1 cellular context compared by ENCODE assay signal in the genomic region with DNA sequence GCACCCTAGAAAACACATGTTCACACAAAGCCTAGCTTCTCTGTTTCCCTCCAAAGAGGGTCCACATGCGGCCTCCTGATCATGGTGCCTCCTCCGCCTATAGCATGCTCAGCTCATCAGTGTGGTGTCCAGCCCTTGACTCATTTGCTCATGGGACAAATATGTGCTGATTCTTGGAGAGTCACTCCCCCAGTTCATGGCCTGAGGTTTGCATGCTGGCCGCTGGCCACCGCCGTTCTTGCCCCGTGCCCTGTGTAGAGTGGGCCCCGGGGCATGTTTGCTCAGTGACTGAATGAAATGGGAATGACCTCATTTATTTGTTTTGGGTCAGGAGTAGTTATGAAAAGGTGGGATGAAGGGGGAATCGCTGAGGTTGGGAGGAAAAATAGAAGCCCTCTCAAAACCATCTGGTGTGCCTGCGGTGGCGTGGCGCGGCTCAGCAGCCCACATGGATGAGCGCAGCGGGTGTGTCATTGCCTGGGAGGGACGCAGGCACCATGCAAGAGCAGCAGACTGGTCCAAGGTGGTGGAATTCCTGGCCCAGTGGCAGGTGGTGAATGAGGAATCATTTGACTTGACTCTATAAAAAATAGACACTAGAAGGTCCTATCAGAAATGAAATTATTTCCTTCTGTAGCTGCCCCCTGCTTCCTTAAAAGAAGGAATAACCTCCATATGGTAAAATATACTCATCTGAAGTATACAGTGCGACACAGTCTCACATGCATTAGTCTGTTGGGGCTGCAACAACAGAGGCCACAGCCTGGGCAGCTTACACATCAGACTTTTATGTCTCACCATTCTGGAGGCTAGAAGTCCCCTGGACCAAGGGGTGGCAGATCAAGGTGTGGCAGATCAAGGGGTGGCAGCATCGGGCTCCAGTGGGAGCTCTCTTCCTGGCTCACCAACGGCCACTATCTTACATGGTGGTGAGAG.
TF ChIP-seq lines count a peak whose summit lies in the region.

No MANE protein-coding gene starts in this region.

TF ChIP-seq in HepG2, 621 proteins besides CTCF, POLR2A, EP300 and RAD21 (continued from another document and continues in another):
- TF ChIP-seq, protein P1, sequence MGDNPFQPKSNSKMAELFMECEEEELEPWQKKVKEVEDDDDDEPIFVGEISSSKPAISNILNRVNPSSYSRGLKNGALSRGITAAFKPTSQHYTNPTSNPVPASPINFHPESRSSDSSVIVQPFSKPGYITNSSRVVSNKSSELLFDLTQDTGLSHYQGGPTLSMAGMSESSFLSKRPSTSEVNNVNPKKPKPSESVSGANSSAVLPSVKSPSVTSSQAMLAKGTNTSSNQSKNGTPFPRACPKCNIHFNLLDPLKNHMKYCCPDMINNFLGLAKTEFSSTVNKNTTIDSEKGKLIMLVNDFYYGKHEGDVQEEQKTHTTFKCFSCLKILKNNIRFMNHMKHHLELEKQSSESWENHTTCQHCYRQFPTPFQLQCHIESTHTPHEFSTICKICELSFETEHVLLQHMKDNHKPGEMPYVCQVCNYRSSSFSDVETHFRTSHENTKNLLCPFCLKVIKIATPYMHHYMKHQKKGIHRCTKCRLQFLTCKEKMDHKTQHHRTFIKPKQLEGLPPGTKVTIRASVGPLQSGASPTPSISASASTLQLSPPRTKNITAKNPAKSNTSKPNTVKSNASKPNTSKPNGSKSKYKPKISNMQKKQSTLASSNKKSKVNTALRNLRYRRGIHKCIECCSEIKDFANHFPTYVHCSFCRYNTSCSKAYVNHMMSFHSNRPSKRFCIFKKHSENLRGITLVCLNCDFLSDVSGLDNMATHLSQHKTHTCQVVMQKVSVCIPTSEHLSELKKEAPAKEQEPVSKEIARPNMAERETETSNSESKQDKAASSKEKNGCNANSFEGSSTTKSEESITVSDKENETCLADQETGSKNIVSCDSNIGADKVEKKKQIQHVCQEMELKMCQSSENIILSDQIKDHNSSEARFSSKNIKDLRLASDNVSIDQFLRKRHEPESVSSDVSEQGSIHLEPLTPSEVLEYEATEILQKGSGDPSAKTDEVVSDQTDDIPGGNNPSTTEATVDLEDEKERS (CRISPR knock-in tag; IDR thresholded peaks at IDR 0.05), result peak; percentile 12; the same call in 1 of the 2 replicates
- TF ChIP-seq MAFF (IDR thresholded peaks at IDR 0.05; ENCODE audit: low read depth, low read length) (peak; percentile 79), CREB1 (IDR thresholded peaks at IDR 0.05) (peak; percentile 53; the same call in 1 of the 2 replicates), CREB1 (CRISPR knock-in tag; IDR thresholded peaks at IDR 0.05) (peak; percentile 60), U2AF2 (IDR thresholded peaks at IDR 0.05; ENCODE audit: low read depth, low read length) (no peak), MEIS2 (CRISPR knock-in tag; IDR thresholded peaks at IDR 0.05) (0 out of 2 replicates have a peak, but pooled peaks have one; percentile 59), NR2C2 (CRISPR knock-in tag; IDR thresholded peaks at IDR 0.05; ENCODE audit: borderline replicate concordance) (peak; percentile 56; the same call in 1 of the 2 replicates), MED13 (CRISPR knock-in tag; IDR thresholded peaks at IDR 0.05) (no peak), ZSCAN29 (CRISPR knock-in tag; conservative IDR thresholded peaks at IDR 0.05) (0 out of 2 replicates have a peak, but pooled peaks have one; percentile 32), GFI1 (CRISPR knock-in tag; IDR thresholded peaks at IDR 0.05; ENCODE audit: borderline replicate concordance) (peak; percentile 53; the same call in 1 of the 2 replicates), CHD2 (IDR thresholded peaks at IDR 0.05; ENCODE audit: low read depth, low read length) (no peak), KDM6A (CRISPR knock-in tag; IDR thresholded peaks at IDR 0.05; ENCODE audit: low read depth) (peak; percentile 62; the same call in 1 of the 2 replicates), MIER3 (CRISPR knock-in tag; IDR thresholded peaks at IDR 0.05; ENCODE audit: borderline replicate concordance) (peak; percentile 82; the same call in 1 of the 2 replicates), GABPB1 (CRISPR knock-in tag; IDR thresholded peaks at IDR 0.05) (peak; percentile 41), ZNF788 (CRISPR knock-in tag; IDR thresholded peaks at IDR 0.05; ENCODE audit: borderline replicate concordance) (peak; percentile 79; the same call in 1 of the 2 replicates), ZKSCAN5 (CRISPR knock-in tag; IDR thresholded peaks at IDR 0.05) (no peak), JUN (CRISPR knock-in tag; IDR thresholded peaks at IDR 0.05) (peak; percentile 100), HOXA9 (CRISPR knock-in tag; IDR thresholded peaks at IDR 0.05; ENCODE audit: borderline replicate concordance) (no peak), HDAC2 (CRISPR knock-in tag; IDR thresholded peaks at IDR 0.05) (peak; percentile 83; the same call in 1 of the 2 replicates), TBL1XR1 (IDR thresholded peaks at IDR 0.05; ENCODE audit: borderline replicate concordance, low read length, partially characterized antibody) (peak; percentile 53), HNRNPL (IDR thresholded peaks at IDR 0.05; ENCODE audit: low read depth, low read length) (0 out of 2 replicates have a peak, but pooled peaks have one; percentile 78), DMAP1 (CRISPR knock-in tag; IDR thresholded peaks at IDR 0.05) (peak; percentile 47; the same call in 1 of the 2 replicates), TBX2 (CRISPR knock-in tag; IDR thresholded peaks at IDR 0.05; ENCODE audit: borderline replicate concordance) (peak; percentile 86), HDAC1 (CRISPR knock-in tag; IDR thresholded peaks at IDR 0.05) (peak; percentile 80), ZKSCAN8 (CRISPR knock-in tag; IDR thresholded peaks at IDR 0.05; ENCODE audit: borderline replicate concordance) (peak; percentile 52; the same call in 1 of the 2 replicates), HMG20A (CRISPR knock-in tag; IDR thresholded peaks at IDR 0.05; ENCODE audit: borderline replicate concordance) (peak; percentile 97), ZNF501 (CRISPR knock-in tag; IDR thresholded peaks at IDR 0.05) (peak; percentile 30; the same call in 1 of the 2 replicates), CEBPB (IDR thresholded peaks at IDR 0.05; ENCODE audit: borderline replicate concordance, low read depth, low read length) (no peak), ZNF335 (CRISPR knock-in tag; IDR thresholded peaks at IDR 0.05) (0 out of 2 replicates have a peak, but pooled peaks have one; percentile 70), CREM (IDR thresholded peaks at IDR 0.05) (peak; percentile 57), CREM (CRISPR knock-in tag; IDR thresholded peaks at IDR 0.05) (no peak), GATAD2A (CRISPR knock-in tag; IDR thresholded peaks at IDR 0.05) (peak; percentile 92)
- TF ChIP-seq, protein P2, sequence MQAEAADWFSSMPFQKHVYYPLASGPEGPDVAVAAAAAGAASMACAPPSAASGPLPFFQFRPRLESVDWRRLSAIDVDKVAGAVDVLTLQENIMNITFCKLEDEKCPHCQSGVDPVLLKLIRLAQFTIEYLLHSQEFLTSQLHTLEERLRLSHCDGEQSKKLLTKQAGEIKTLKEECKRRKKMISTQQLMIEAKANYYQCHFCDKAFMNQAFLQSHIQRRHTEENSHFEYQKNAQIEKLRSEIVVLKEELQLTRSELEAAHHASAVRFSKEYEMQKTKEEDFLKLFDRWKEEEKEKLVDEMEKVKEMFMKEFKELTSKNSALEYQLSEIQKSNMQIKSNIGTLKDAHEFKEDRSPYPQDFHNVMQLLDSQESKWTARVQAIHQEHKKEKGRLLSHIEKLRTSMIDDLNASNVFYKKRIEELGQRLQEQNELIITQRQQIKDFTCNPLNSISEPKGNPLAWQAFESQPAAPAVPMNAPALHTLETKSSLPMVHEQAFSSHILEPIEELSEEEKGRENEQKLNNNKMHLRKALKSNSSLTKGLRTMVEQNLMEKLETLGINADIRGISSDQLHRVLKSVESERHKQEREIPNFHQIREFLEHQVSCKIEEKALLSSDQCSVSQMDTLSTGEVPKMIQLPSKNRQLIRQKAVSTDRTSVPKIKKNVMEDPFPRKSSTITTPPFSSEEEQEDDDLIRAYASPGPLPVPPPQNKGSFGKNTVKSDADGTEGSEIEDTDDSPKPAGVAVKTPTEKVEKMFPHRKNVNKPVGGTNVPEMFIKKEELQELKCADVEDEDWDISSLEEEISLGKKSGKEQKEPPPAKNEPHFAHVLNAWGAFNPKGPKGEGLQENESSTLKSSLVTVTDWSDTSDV (CRISPR knock-in tag; IDR thresholded peaks at IDR 0.05), result no peak
- TF ChIP-seq, protein P3, sequence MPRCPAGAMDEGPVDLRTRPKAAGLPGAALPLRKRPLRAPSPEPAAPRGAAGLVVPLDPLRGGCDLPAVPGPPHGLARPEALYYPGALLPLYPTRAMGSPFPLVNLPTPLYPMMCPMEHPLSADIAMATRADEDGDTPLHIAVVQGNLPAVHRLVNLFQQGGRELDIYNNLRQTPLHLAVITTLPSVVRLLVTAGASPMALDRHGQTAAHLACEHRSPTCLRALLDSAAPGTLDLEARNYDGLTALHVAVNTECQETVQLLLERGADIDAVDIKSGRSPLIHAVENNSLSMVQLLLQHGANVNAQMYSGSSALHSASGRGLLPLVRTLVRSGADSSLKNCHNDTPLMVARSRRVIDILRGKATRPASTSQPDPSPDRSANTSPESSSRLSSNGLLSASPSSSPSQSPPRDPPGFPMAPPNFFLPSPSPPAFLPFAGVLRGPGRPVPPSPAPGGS (CRISPR knock-in tag; IDR thresholded peaks at IDR 0.05), result no peak; the same call in 1 of the 2 replicates
- TF ChIP-seq, protein P4, sequence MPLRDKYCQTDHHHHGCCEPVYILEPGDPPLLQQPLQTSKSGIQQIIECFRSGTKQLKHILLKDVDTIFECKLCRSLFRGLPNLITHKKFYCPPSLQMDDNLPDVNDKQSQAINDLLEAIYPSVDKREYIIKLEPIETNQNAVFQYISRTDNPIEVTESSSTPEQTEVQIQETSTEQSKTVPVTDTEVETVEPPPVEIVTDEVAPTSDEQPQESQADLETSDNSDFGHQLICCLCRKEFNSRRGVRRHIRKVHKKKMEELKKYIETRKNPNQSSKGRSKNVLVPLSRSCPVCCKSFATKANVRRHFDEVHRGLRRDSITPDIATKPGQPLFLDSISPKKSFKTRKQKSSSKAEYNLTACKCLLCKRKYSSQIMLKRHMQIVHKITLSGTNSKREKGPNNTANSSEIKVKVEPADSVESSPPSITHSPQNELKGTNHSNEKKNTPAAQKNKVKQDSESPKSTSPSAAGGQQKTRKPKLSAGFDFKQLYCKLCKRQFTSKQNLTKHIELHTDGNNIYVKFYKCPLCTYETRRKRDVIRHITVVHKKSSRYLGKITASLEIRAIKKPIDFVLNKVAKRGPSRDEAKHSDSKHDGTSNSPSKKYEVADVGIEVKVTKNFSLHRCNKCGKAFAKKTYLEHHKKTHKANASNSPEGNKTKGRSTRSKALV (CRISPR knock-in tag; IDR thresholded peaks at IDR 0.05), result peak; percentile 86
- TF ChIP-seq, protein P5, sequence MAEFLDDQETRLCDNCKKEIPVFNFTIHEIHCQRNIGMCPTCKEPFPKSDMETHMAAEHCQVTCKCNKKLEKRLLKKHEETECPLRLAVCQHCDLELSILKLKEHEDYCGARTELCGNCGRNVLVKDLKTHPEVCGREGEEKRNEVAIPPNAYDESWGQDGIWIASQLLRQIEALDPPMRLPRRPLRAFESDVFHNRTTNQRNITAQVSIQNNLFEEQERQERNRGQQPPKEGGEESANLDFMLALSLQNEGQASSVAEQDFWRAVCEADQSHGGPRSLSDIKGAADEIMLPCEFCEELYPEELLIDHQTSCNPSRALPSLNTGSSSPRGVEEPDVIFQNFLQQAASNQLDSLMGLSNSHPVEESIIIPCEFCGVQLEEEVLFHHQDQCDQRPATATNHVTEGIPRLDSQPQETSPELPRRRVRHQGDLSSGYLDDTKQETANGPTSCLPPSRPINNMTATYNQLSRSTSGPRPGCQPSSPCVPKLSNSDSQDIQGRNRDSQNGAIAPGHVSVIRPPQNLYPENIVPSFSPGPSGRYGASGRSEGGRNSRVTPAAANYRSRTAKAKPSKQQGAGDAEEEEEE (CRISPR knock-in tag; IDR thresholded peaks at IDR 0.05; ENCODE audit: borderline replicate concordance), result no peak
- TF ChIP-seq, protein P6, sequence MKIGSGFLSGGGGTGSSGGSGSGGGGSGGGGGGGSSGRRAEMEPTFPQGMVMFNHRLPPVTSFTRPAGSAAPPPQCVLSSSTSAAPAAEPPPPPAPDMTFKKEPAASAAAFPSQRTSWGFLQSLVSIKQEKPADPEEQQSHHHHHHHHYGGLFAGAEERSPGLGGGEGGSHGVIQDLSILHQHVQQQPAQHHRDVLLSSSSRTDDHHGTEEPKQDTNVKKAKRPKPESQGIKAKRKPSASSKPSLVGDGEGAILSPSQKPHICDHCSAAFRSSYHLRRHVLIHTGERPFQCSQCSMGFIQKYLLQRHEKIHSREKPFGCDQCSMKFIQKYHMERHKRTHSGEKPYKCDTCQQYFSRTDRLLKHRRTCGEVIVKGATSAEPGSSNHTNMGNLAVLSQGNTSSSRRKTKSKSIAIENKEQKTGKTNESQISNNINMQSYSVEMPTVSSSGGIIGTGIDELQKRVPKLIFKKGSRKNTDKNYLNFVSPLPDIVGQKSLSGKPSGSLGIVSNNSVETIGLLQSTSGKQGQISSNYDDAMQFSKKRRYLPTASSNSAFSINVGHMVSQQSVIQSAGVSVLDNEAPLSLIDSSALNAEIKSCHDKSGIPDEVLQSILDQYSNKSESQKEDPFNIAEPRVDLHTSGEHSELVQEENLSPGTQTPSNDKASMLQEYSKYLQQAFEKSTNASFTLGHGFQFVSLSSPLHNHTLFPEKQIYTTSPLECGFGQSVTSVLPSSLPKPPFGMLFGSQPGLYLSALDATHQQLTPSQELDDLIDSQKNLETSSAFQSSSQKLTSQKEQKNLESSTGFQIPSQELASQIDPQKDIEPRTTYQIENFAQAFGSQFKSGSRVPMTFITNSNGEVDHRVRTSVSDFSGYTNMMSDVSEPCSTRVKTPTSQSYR (CRISPR knock-in tag; IDR thresholded peaks at IDR 0.05; ENCODE audit: borderline replicate concordance), result peak; percentile 22; the same call in 1 of the 2 replicates
- TF ChIP-seq, protein P7, sequence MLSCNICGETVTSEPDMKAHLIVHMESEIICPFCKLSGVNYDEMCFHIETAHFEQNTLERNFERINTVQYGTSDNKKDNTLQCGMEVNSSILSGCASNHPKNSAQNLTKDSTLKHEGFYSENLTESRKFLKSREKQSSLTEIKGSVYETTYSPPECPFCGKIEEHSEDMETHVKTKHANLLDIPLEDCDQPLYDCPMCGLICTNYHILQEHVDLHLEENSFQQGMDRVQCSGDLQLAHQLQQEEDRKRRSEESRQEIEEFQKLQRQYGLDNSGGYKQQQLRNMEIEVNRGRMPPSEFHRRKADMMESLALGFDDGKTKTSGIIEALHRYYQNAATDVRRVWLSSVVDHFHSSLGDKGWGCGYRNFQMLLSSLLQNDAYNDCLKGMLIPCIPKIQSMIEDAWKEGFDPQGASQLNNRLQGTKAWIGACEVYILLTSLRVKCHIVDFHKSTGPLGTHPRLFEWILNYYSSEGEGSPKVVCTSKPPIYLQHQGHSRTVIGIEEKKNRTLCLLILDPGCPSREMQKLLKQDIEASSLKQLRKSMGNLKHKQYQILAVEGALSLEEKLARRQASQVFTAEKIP (CRISPR knock-in tag; IDR thresholded peaks at IDR 0.05; ENCODE audit: borderline replicate concordance), result no peak
- TF ChIP-seq, protein P8, sequence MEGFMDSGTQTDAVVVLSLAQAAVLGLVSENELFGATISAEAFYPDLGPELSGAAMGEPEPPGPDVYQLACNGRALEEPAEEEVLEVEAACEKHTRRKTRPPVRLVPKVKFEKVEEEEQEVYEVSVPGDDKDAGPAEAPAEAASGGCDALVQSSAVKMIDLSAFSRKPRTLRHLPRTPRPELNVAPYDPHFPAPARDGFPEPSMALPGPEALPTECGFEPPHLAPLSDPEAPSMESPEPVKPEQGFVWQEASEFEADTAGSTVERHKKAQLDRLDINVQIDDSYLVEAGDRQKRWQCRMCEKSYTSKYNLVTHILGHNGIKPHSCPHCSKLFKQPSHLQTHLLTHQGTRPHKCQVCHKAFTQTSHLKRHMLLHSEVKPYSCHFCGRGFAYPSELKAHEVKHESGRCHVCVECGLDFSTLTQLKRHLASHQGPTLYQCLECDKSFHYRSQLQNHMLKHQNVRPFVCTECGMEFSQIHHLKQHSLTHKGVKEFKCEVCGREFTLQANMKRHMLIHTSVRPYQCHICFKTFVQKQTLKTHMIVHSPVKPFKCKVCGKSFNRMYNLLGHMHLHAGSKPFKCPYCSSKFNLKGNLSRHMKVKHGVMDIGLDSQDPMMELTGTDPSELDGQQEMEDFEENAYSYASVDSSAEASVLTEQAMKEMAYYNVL (CRISPR knock-in tag; IDR thresholded peaks at IDR 0.05; ENCODE audit: borderline replicate concordance), result peak; percentile 84; the same call in 1 of the 2 replicates
